Comparison of ENCODE assay signal across 1 cellular context in the genomic region with DNA sequence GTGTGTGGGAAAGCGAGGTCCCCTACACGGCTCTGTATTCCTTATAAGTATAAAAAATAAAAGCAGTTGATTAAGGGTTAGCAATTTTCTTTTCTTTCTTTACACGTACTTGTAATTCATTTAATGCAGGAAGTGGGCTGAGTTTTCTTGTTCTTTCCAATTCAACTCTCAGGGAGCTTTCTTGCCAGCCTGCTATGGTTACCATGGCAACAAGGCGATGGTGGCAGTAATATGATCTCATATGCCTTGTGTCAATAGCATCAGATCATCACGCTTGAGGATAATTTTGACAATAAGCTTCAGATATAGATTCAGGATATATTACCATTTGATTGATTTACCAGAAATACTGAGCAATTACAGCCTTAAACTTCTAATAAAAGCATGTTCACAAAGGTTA.
TF ChIP-seq lines count a peak whose summit lies in the region.

No MANE protein-coding gene starts in this region.

TF ChIP-seq in GM23338, 12 proteins besides CTCF, POLR2A, EP300 and RAD21 (continued from another document):
- TF ChIP-seq, protein P1, sequence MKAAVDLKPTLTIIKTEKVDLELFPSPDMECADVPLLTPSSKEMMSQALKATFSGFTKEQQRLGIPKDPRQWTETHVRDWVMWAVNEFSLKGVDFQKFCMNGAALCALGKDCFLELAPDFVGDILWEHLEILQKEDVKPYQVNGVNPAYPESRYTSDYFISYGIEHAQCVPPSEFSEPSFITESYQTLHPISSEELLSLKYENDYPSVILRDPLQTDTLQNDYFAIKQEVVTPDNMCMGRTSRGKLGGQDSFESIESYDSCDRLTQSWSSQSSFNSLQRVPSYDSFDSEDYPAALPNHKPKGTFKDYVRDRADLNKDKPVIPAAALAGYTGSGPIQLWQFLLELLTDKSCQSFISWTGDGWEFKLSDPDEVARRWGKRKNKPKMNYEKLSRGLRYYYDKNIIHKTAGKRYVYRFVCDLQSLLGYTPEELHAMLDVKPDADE (IDR thresholded peaks at IDR 0.05) = no peak
TF ChIP-seq in GM23338: peak in this region for 0.
